12 cellular contexts compared by ENCODE assay signal in genomic region chr14:50647282-50647681, GRCh38. TPM values are rescaled to one million over a fixed set of nuclear protein-coding genes. Genes with fewer than 3 reads are reported as not detected.
DNase-seq lines count a peak whose midpoint lies in the region; ATAC-seq and TF ChIP-seq lines count a peak whose summit lies in the region.
"Had no signal": no experiment of that assay in that cellular context is flagged by ENCODE, and none has a peak within 500 bp of the region (broad histone marks: within the 10 kb centered on the region; RNA-seq: fewer than 3 reads in every experiment).

No MANE protein-coding gene starts in this region.

- H3K4me1 ChIP-seq in mucosa of descending colon (ENCODE audit: low read depth): no peaks in the 10 kb centered on the region
- H3K4me1 ChIP-seq in lower lobe of right lung: no peaks in the 10 kb centered on the region

- H3K27ac ChIP-seq in lower lobe of right lung: no peak overlapping the region

- ATAC-seq in GM18870 (IDR thresholded peaks at IDR 0.05; ENCODE audit: unreplicated experiment) (peak; percentile 86), GM21825 (IDR thresholded peaks at IDR 0.05; ENCODE audit: unreplicated experiment) (peak; percentile 92), HG03196 (IDR thresholded peaks at IDR 0.05; ENCODE audit: unreplicated experiment) (peak; percentile 63), mucosa of descending colon (peak; percentile 35), lower lobe of right lung (no peak)
- ATAC-seq: left cardiac atrium, T-helper 17 cell had no signal

- intact Hi-C loops in mucosa of descending colon (cut with DNase I, micrococcal nuclease): no loop called here
- intact Hi-C loops in lower lobe of right lung (cut with DNase I): no loop called here

- TF ChIP-seq CTCF in mucosa of descending colon (IDR thresholded peaks at IDR 0.05) (no peak), lower lobe of right lung (IDR thresholded peaks at IDR 0.05) (no peak)

- no peak overlapping the region for H3K4me3 ChIP-seq in mucosa of descending colon
- H3K4me3 ChIP-seq in lower lobe of right lung: no peak overlapping the region

- H3K27me3 ChIP-seq in lower lobe of right lung (ENCODE audit: low read depth): no peaks in the 10 kb centered on the region

- H3K9me3 ChIP-seq in mucosa of descending colon: no peaks in the 10 kb centered on the region
- H3K9me3 ChIP-seq in lower lobe of right lung: no peaks in the 10 kb centered on the region

- DNase-seq in mucosa of descending colon: no peak
- no peak for DNase-seq in NCI-H2107 treated with DMSO at 0.1 percent for 48 hours (lab: John Stamatoyannopoulos, UW; ENCODE audit: unreplicated experiment)
- DNase-seq in hypothalamus (lab: John Stamatoyannopoulos, UW): no peak
- no peak for DNase-seq in lower lobe of right lung
- DNase-seq in NCI-H1930 (lab: John Stamatoyannopoulos, UW): no peak
- DNase-seq: Calu3, left cardiac atrium, NCI-H774, T-helper 17 cell had no signal

- H3K36me3 ChIP-seq in mucosa of descending colon (ENCODE audit: low read depth): no peaks in the 10 kb centered on the region
- peaks cover 5% of the 10 kb centered on the region for H3K36me3 ChIP-seq in lower lobe of right lung

RNA-seq across cellular contexts. Expression of gene SAV1, which starts 20.8 kb away (rescaled TPM):
- total RNA-seq in mucosa of descending colon (10 to 100 TPM; 17.0 to 29.0 (median 18.0) TPM), lower lobe of right lung (39.3 TPM)

Comparison
In these comparisons a context has a peak if more than half of its experiments do, and no peak if none do; other contexts are left out.
1. ATAC-seq: peak in GM18870 (single experiment), GM21825 (single experiment), HG03196 (single experiment) and mucosa of descending colon (single experiment); none in lower lobe of right lung (0 of 2).